In the genomic region with DNA sequence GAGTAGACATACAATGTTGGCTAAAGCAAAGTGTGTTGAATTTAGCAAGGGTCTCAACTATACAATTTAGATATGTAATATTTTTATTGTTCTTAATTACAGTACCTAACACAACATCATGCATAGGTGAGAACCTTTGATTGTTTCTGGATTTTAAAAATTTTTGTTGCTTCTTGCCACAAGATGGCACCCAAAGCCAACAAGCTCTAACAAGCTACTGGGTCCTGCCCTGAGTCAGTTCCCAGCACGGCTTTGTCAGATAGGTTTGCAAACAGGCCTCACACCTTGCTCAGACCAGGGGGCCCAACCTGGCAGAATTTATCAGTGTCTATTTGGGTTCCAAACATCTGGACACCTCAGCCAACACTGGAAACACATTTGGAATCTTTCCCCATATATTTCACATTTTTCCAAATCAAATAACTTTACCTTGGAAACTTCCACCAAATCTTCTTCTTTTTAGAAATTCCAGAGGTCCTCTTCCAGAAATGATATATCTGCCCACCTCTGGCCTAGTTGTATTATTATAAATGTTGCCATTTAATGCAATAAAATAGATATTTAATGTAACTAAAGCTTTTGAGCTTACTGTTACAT, we compare ENCODE assay signal across 9 cellular contexts. TPM values are rescaled to one million over a fixed set of nuclear protein-coding genes. Genes with fewer than 3 reads are reported as not detected.
DNase-seq lines count a peak whose midpoint lies in the region; ATAC-seq and TF ChIP-seq lines count a peak whose summit lies in the region.
"Had no signal": no experiment of that assay in that cellular context is flagged by ENCODE, and none has a peak within 500 bp of the region (broad histone marks: within the 10 kb centered on the region; RNA-seq: fewer than 3 reads in every experiment).

No MANE protein-coding gene starts in this region.

- H3K36me3 ChIP-seq in BJ (ENCODE audit: control insufficient read depth, insufficient read depth, low read length) (no peaks in the 10 kb centered on the region), HCT116 (ENCODE audit: control insufficient read depth in 1 of 2, insufficient read depth in 2 of 2, low read length in 2 of 2) (no peaks in the 10 kb centered on the region)
- H3K36me3 ChIP-seq: thyroid gland had no signal

- CTCF ChIA-PET in BJ (lab: Yijun Ruan, JAX) (interaction anchor here (0.6 to 1.3 kb wide), 6 partner anchors 11 to 1163 kb away, joined by 3 to 5 read pairs (median 4); no protein-coding TSS in a partner anchor), HCT116 (lab: Charles Lee) (interaction anchor here (0.9 to 3.7 kb wide), 8 partner anchors 180 to 601 kb away, joined by 3 to 17 read pairs (median 6); no protein-coding TSS in a partner anchor)

- no TSS peak for BruUV-seq in HCT116 (replicated peaks; lab: Mats Ljungman, UMichigan)

- H4K20me1 ChIP-seq in HCT116 (ENCODE audit: insufficient read depth): no peaks in the 10 kb centered on the region

- peak; percentile 87 for TF ChIP-seq RAD21 in HCT116 (IDR thresholded peaks at IDR 0.05; ENCODE audit: low read depth)

- no peak overlapping the region for H3K4me3 ChIP-seq in BJ (ENCODE audit: low read depth, low read length)
- H3K4me3 ChIP-seq in HCT116 (replicated peaks in 1 of 2; ENCODE audit: low read depth in 1 of 2, low read length in 2 of 2): no peak overlapping the region
- H3K4me3 ChIP-seq: thyroid gland had no signal

- intact Hi-C loops in HCT116 (cut with micrococcal nuclease): loop anchor here (1.0 to 10.0 kb wide), 4 partner anchors 195 to 716 kb away; no protein-coding TSS in a partner anchor

- peaks cover 6% of the 10 kb centered on the region for H3K27me3 ChIP-seq in BJ (ENCODE audit: control insufficient read depth, insufficient read depth, low read length)
- H3K27me3 ChIP-seq in HCT116 (ENCODE audit: insufficient read depth, low read length): no peaks in the 10 kb centered on the region
- H3K27me3 ChIP-seq: thyroid gland had no signal

- H2AFZ ChIP-seq in HCT116 (ENCODE audit: low read depth, low read length, poor library complexity, severe bottlenecking): no peak overlapping the region

- H3K36me3 Mint-ChIP-seq in stimulated activated effector memory CD8-positive, alpha-beta T cell treated with anti-CD3 and anti-CD28 coated beads, Interleukin-12 subunit alpha, Interleukin-12 subunit beta, amount 100 ng/mL, for 72 hours: no peaks in the 10 kb centered on the region

- no peak for TF ChIP-seq POLR2A in HCT116 (IDR thresholded peaks at IDR 0.05; ENCODE audit: borderline replicate concordance, extremely low read depth, insufficient read depth, insufficient read length)

- no peak overlapping the region for H3K9ac ChIP-seq in HCT116 (ENCODE audit: low read length)

- H3K9me3 Mint-ChIP-seq in stimulated activated effector memory CD8-positive, alpha-beta T cell treated with anti-CD3 and anti-CD28 coated beads, Interleukin-12 subunit alpha, Interleukin-12 subunit beta, amount 100 ng/mL, for 72 hours: no peaks in the 10 kb centered on the region

- peak; percentile 45 for TF ChIP-seq CTCF in BJ (IDR thresholded peaks at IDR 0.05; ENCODE audit: insufficient read depth, low read depth, low read length)
- peak; percentile 57 to 69 (median 59); a peak in 4 of 6 replicates for TF ChIP-seq CTCF in HCT116 (IDR thresholded peaks at IDR 0.05 in 2 of 3, conservative IDR thresholded peaks at IDR 0.05 in 1 of 3; ENCODE audit: borderline replicate concordance in 1 of 3, insufficient read depth in 1 of 3, low read depth in 2 of 3, low read length in 2 of 3)

- H3K79me2 ChIP-seq in HCT116 (ENCODE audit: insufficient read depth, low read length): no peaks in the 10 kb centered on the region

- DNase-seq in BJ (ENCODE audit: low read depth): no peak
- DNase-seq in HCT116 (ENCODE audit: low read depth, low spot score): peak; percentile 47
- peak; percentile 82 for DNase-seq in NCI-H82 (lab: John Stamatoyannopoulos, UW)
- peak; percentile 20 for DNase-seq in epithelial cell of prostate (ENCODE audit: low read depth, low spot score)
- DNase-seq in pons (ENCODE audit: low spot score): peak; percentile 61
- no peak for DNase-seq in NCI-H187 (lab: John Stamatoyannopoulos, UW)
- DNase-seq in stimulated activated effector memory CD8-positive, alpha-beta T cell treated with anti-CD3 and anti-CD28 coated beads, Interleukin-12 subunit alpha, Interleukin-12 subunit beta, amount 100 ng/mL, for 72 hours (ENCODE audit: low spot score in 2 of 2): no peak

- RAD21 ChIA-PET in HCT116 (lab: Charles Lee; ENCODE audit: low non-redundant PET in 1 of 2, low total read pairs in 2 of 2, uncharacterized antibody in 2 of 2, unreplicated experiment in 2 of 2): no interaction called here

- no peaks in the 10 kb centered on the region for H3K4me1 Mint-ChIP-seq in stimulated activated effector memory CD8-positive, alpha-beta T cell treated with anti-CD3 and anti-CD28 coated beads, Interleukin-12 subunit alpha, Interleukin-12 subunit beta, amount 100 ng/mL, for 72 hours

- ATAC-seq in HCT116 (peak; percentile 78), HG02852 (IDR thresholded peaks at IDR 0.05; ENCODE audit: unreplicated experiment) (no peak)
- no peak for ATAC-seq in stimulated activated effector memory CD8-positive, alpha-beta T cell treated with anti-CD3 and anti-CD28 coated beads, Interleukin-12 subunit alpha, Interleukin-12 subunit beta, amount 100 ng/mL, for 72 hours

- no peaks in the 10 kb centered on the region for H3K9me3 ChIP-seq in HCT116 (ENCODE audit: control insufficient read depth in 1 of 2, insufficient read depth in 1 of 2, low read depth in 1 of 2, low read length in 2 of 2)
- H3K9me3 ChIP-seq: thyroid gland had no signal

- H3K4me3 Mint-ChIP-seq in stimulated activated effector memory CD8-positive, alpha-beta T cell treated with anti-CD3 and anti-CD28 coated beads, Interleukin-12 subunit alpha, Interleukin-12 subunit beta, amount 100 ng/mL, for 72 hours: no peak overlapping the region

- H3K9me2 ChIP-seq in HCT116 (ENCODE audit: insufficient read depth): no peaks in the 10 kb centered on the region

- no peak overlapping the region for H3K27ac Mint-ChIP-seq in stimulated activated effector memory CD8-positive, alpha-beta T cell treated with anti-CD3 and anti-CD28 coated beads, Interleukin-12 subunit alpha, Interleukin-12 subunit beta, amount 100 ng/mL, for 72 hours

- H3K4me1 ChIP-seq in HCT116 (ENCODE audit: control insufficient read depth in 1 of 2, insufficient read depth in 2 of 2, low read length in 2 of 2): peaks cover 0 to 3% of the 10 kb centered on the region in 2 experiments; a peak in 1 of 4 replicates
- H3K4me1 ChIP-seq: thyroid gland had no signal

- POLR2A ChIA-PET in BJ (lab: Charles Lee): no interaction called here
- POLR2A ChIA-PET in HCT116 (lab: Charles Lee): no interaction called here

- H3K27ac ChIP-seq in HCT116 (ENCODE audit: low read depth, low read length) (no peak overlapping the region), epithelial cell of prostate (no peak overlapping the region)
- H3K27ac ChIP-seq: thyroid gland had no signal

- no peak overlapping the region for H3K4me2 ChIP-seq in HCT116 (ENCODE audit: low read length)

TF ChIP-seq in HCT116, 20 proteins besides CTCF, POLR2A, EP300 and RAD21:
- TF ChIP-seq CBX3 (IDR thresholded peaks at IDR 0.05; ENCODE audit: low read depth) (0 out of 2 replicates have a peak, but pooled peaks have one; percentile 15), FOSL1 (IDR thresholded peaks at IDR 0.05; ENCODE audit: low read depth) (no peak)

RNA-seq across cellular contexts. Expression of a gene that starts 49.5 kb away (rescaled TPM):
- polyA plus RNA-seq in BJ (2011; rRNA removed): 3.9 and 5.6 TPM in 2 replicates
- polyA minus RNA-seq in BJ (2011; rRNA and poly(A)+ RNA removed): 2.8 and 3.8 TPM in 2 replicates
- not detected for total RNA-seq in HCT116 (2021; ENCODE audit: unreplicated experiment)
- polyA plus RNA-seq in HCT116 (2012): not detected in 2 replicates

Comparison
In these comparisons a context has a peak if more than half of its experiments do, and no peak if none do; other contexts are left out.
1. DNase-seq: peak in HCT116 (single experiment), NCI-H82 (single experiment), epithelial cell of prostate (single experiment) and pons (single experiment); none in BJ (single experiment), NCI-H187 (0 of 2) and stimulated activated effector memory CD8-positive, alpha-beta T cell treated with anti-CD3 and anti-CD28 coated beads, Interleukin-12 subunit alpha, Interleukin-12 subunit beta, amount 100 ng/mL, for 72 hours (0 of 2).